Comparison of ENCODE assay signal across 21 cellular contexts in the genomic region with DNA sequence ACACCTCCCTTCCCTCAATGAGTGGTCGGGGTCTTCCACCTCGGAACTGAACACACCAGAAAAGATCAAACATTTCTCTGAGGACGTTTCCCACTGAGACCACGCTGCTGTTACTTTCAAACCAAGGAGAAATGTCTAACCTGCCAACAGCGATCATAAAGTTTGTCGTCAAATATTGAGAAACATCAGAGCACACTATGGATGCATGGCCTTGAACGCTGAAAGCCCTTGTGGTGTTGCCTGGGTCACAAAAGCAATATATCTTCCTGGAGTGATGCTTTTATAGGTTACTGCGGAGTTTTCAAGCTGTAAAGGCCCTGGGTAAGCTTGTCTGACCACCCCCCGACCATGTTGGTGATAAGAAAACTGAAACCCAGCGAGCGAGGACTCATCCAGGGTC.
"Had no signal": no experiment of that assay in that cellular context is flagged by ENCODE, and none has a peak within 500 bp of the region (broad histone marks: within the 10 kb centered on the region; RNA-seq: fewer than 3 reads in every experiment).

No MANE protein-coding gene starts in this region.

- H3K27me3 ChIP-seq: gastrocnemius medialis, right atrium auricular region, sigmoid colon, stomach, transverse colon had no signal

- H3K9me3 Mint-ChIP-seq: immature natural killer cell had no signal

- H3K4me1 ChIP-seq: gastrocnemius medialis, sigmoid colon, stomach had no signal

- H3K4me3 ChIP-seq: coronary artery, gastrocnemius medialis, right atrium auricular region, sigmoid colon, skin epidermis, stomach, thoracic aorta, transverse colon had no signal

- DNase-seq: cerebellar nuclear complex; effector memory CD4-positive, alpha-beta T cell; gastrocnemius medialis; immature natural killer cell; kidney; left cardiac atrium; mesendoderm; naive thymus-derived CD4-positive, alpha-beta T cell; posterior cingulate gyrus; sigmoid colon; stimulated activated CD4-positive, alpha-beta T cell treated with anti-CD3 and anti-CD28 coated beads, Interleukin-2, amount 100 ng/mL, for 24 hours; stimulated activated CD4-positive, alpha-beta T cell treated with anti-CD3 and anti-CD28 coated beads, Interleukin-4, amount 100 ng/mL, for 4 hours; stimulated activated naive CD4-positive, alpha-beta T cell; stomach; substantia nigra; transverse colon had no signal

- ATAC-seq: esophagus mucosa; gastrocnemius medialis; left cardiac atrium; naive thymus-derived CD4-positive, alpha-beta T cell had no signal

- H3K27ac Mint-ChIP-seq: naive thymus-derived CD4-positive, alpha-beta T cell had no signal

- H3K27ac ChIP-seq: coronary artery, gastrocnemius medialis, right atrium auricular region, sigmoid colon, skin epidermis, stomach, thoracic aorta, transverse colon had no signal

- H3K9me3 ChIP-seq: gastrocnemius medialis, right atrium auricular region, sigmoid colon, stomach, thoracic aorta, transverse colon had no signal

- H3K36me3 ChIP-seq: gastrocnemius medialis, right atrium auricular region, sigmoid colon, stomach, thoracic aorta, transverse colon had no signal

- H3K4me3 Mint-ChIP-seq: immature natural killer cell; naive thymus-derived CD4-positive, alpha-beta T cell had no signal
